8 cellular contexts compared by ENCODE assay signal in the genomic region with DNA sequence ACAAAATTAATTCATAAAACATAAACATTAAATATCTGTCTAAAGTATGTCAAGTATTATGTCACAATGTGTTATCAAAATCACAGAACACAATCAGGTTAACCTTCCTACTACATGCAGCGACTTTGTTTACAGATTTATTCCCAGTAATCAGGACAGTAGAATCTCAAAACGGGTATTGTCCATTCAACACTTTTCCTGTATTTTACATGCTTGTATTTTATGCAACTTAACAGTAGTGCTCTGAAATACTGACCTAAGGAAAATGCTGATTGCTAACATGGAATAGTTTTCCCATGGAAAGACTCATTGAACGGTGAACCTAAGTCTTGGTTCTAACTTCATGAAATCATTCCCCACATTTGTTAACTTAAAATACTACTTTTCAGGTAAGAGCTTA. TPM values are rescaled to one million over a fixed set of nuclear protein-coding genes. Genes with fewer than 3 reads are reported as not detected.
DNase-seq lines count a peak whose midpoint lies in the region; ATAC-seq and TF ChIP-seq lines count a peak whose summit lies in the region.

No MANE protein-coding gene starts in this region.

- WGBS in psoas muscle, 3 donors, result 1 to 2% (median 2%) methylated on average over 3 of the region's 3 CpGs

- H3K27ac ChIP-seq in SJCRH30 (no peak overlapping the region), fibroblast of lung (ENCODE audit: insufficient read depth, low read length) (no peak overlapping the region), psoas muscle (peak overlapping the region; percentile 91)

- H3K4me3 ChIP-seq in GM08714 (ENCODE audit: low read length) (peak overlapping the region; percentile 92; the same call in 1 of the 2 replicates), SJCRH30 (peak overlapping the region; percentile 78), fibroblast of lung (replicated peaks in 1 of 4; ENCODE audit: control extremely low read depth in 1 of 4, insufficient read depth in 1 of 4, low read depth in 3 of 4, low read length in 4 of 4) (peak overlapping the region; percentile 81 to 97 (median 86)), psoas muscle (peak overlapping the region; percentile 89)

- peaks cover 22% of the 10 kb centered on the region for H4K20me1 ChIP-seq in fibroblast of lung (ENCODE audit: control insufficient read depth, extremely low read depth, insufficient read depth, low read length)

- H3K4me2 ChIP-seq in fibroblast of lung (ENCODE audit: extremely low read depth, insufficient read depth, low read length), result peak overlapping the region; percentile 86

- intact Hi-C loops in psoas muscle (cut with DNase I), result no loop called here

- TF ChIP-seq CTCF in fibroblast of lung (conservative IDR thresholded peaks at IDR 0.05 in 1 of 2, IDR thresholded peaks at IDR 0.05 in 1 of 2; ENCODE audit: low read depth in 1 of 2, low read length in 2 of 2) (no peak), psoas muscle (IDR thresholded peaks at IDR 0.05) (no peak)

- no peak overlapping the region for H2AFZ ChIP-seq in fibroblast of lung (ENCODE audit: low read length)

- H3K36me3 ChIP-seq in SJCRH30, result peaks cover 65% of the 10 kb centered on the region
- H3K36me3 ChIP-seq in fibroblast of lung (ENCODE audit: control insufficient read depth, insufficient read depth, low read length), result peaks cover 15% of the 10 kb centered on the region
- peaks cover 7 to 33% of the 10 kb centered on the region in 2 donors for H3K36me3 ChIP-seq in psoas muscle (ENCODE audit: insufficient read depth in 1 of 2, low read depth in 1 of 2)

- 0 out of 2 replicates have a peak, but pooled peaks cover 5% of the 10 kb centered on the region for H3K4me1 ChIP-seq in SJCRH30
- H3K4me1 ChIP-seq in fibroblast of lung (ENCODE audit: control insufficient read depth, extremely low read depth, insufficient read depth, low read length), result peaks cover 7% of the 10 kb centered on the region
- H3K4me1 ChIP-seq in psoas muscle, result peaks cover 42% of the 10 kb centered on the region

- H3K9ac ChIP-seq in fibroblast of lung (ENCODE audit: insufficient read depth, low read length), result no peak overlapping the region

- ATAC-seq in psoas muscle (no peak), GM21381 (IDR thresholded peaks at IDR 0.05; ENCODE audit: unreplicated experiment) (no peak)

- no peaks in the 10 kb centered on the region for H3K9me3 ChIP-seq in SJCRH30 (replicated peaks)
- H3K9me3 ChIP-seq in fibroblast of lung (ENCODE audit: control insufficient read depth, insufficient read depth, low read depth, low read length), result no peaks in the 10 kb centered on the region
- no peaks in the 10 kb centered on the region for H3K9me3 ChIP-seq in psoas muscle

- H3K27me3 ChIP-seq in SJCRH30 (no peaks in the 10 kb centered on the region), fibroblast of lung (ENCODE audit: control insufficient read depth, insufficient read depth, low read length) (no peaks in the 10 kb centered on the region), psoas muscle (ENCODE audit: insufficient read depth in 3 of 3, low read length in 2 of 3) (no peaks in the 10 kb centered on the region)

- peaks cover 71% of the 10 kb centered on the region for H3K79me2 ChIP-seq in fibroblast of lung (ENCODE audit: control insufficient read depth, insufficient read depth, low read length)

- no peak for DNase-seq in SJCRH30
- no peak for DNase-seq in fibroblast of lung (ENCODE audit: low read depth in 2 of 2)
- no peak for DNase-seq in psoas muscle
- no peak for DNase-seq in H4 (ENCODE audit: low spot score)
- DNase-seq in NCI-H1417 treated with DMSO at 0.1 percent for 48 hours (lab: John Stamatoyannopoulos, UW), result no peak
- DNase-seq in NCI-H345 (lab: John Stamatoyannopoulos, UW), result no peak

RNA-seq across cellular contexts. Expression of a gene that starts 2.3 kb away (rescaled TPM):
- total RNA-seq in SJCRH30 (2014; rRNA removed; shearing (Covaris generic)), result 503 and 535 TPM in 2 replicates
- total RNA-seq in fibroblast of lung (128 TPM in 2 replicates), psoas muscle (100 to 1,000 TPM; 197 to 289 (median 216) TPM)
- polyA plus RNA-seq in fibroblast of lung (273 and 331 TPM in 2 replicates), psoas muscle (100 to 1,000 TPM; 189 to 299 (median 277) TPM)
- 218 and 265 TPM in 2 replicates for polyA plus RNA-seq in fibroblast of lung (2012)
- polyA minus RNA-seq in fibroblast of lung (ENCODE audit: low replicate concordance), result 25.8 and 43.3 TPM in 2 replicates
- 263 and 300 TPM in 2 replicates for total RNA-seq in H4 (2014; rRNA removed; shearing (Covaris generic))
